In genomic region chr6:55957961-55958422, GRCh38 we compare ENCODE assay signal across 1 cellular context.
TF ChIP-seq lines count a peak whose summit lies in the region.

No MANE protein-coding gene starts in this region.

TF ChIP-seq in GM23338, 12 proteins besides CTCF, POLR2A, EP300 and RAD21 (continued from another document):
- TF ChIP-seq ZNF462 (CRISPR knock-in tag; IDR thresholded peaks at IDR 0.05) (no peak), ETS1 (IDR thresholded peaks at IDR 0.05) (no peak), EZH2 (IDR thresholded peaks at IDR 0.05; ENCODE audit: low read depth, unreplicated experiment) (no peak), NANOG (IDR thresholded peaks at IDR 0.05; ENCODE audit: borderline replicate concordance) (no peak)
